ENCODE assay signal across 21 cellular contexts in the genomic region with DNA sequence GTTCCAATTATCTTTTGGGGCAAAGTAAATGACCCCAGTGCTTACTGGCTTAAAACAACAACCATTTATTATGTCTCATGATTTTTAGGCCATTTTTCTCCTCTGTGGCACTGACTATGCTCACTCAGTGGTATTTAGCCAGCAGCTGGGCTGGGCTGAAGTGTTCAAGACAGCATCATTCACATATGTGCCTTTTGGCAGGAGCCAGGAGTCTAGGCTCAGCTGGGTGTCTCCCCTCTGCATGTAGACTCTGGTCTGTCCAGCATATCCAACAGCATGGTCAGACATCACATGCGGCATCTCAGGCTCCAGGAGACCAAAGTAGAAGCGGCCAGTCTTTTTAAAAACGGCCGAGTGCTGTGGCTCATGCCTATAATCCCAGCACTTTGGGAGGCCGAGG.
"Had no signal": no experiment of that assay in that cellular context is flagged by ENCODE, and none has a peak within 500 bp of the region (broad histone marks: within the 10 kb centered on the region; RNA-seq: fewer than 3 reads in every experiment).

No MANE protein-coding gene starts in this region.

- H3K27ac ChIP-seq: RWPE1 had no signal

- DNase-seq: IMR-90; Karpas-422; KG1; MM.1S; NCI-H1092 treated with DMSO at 0.1 percent for 48 hours; NCI-H1436; NCI-H1930; NCI-H2081; NCI-H2171; NCI-H226; NCI-H526 treated with DMSO at 0.1 percent for 48 hours; NCI-H748 treated with DMSO at 0.1 percent for 48 hours; NK-92 treated with Interleukin-12 subunit alpha and Interleukin-12 subunit beta, amount 100 ng/mL, for 24 hours; PC-3; SHP77; SK-N-SH; SW 1271; T-cell had no signal

- ATAC-seq: HepG2, Panc1, PC-3, T-cell had no signal

- H3K4me2 ChIP-seq: SK-N-SH had no signal

- H3K9ac ChIP-seq: SK-N-SH had no signal

- H3K9me3 ChIP-seq: SK-N-SH had no signal
